Comparison of ENCODE assay signal across 8 cellular contexts in the genomic region with DNA sequence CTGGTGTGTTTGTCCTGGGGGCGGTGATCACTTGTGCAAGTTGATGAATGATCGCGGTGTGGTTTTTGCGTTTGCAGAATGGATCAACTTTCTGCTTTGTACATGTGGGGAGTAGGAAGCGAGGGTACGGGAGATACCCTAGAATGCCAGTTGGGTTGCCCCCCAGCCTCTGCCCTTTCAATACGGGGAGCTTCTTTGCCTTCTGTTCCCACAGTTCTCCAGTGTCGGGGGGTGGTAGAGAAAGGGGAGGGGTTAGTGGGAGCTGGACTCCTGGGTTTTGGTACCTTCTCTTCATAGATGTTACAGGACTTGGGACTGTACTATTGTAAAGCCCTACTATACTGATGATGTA. TPM values are rescaled to one million over a fixed set of nuclear protein-coding genes. Genes with fewer than 3 reads are reported as not detected.
A peak's percentile ranks its signal among the peaks of the same experiment; 100 is the strongest.
DNase-seq lines count a peak whose midpoint lies in the region; ATAC-seq and TF ChIP-seq lines count a peak whose summit lies in the region.

No MANE protein-coding gene starts in this region.

- no peaks in the 10 kb centered on the region for H3K27me3 ChIP-seq in right atrium auricular region
- H3K27me3 ChIP-seq in brain microvascular endothelial cell (replicated peaks) = no peaks in the 10 kb centered on the region
- H3K27me3 ChIP-seq in mononuclear cell (ENCODE audit: insufficient read depth, low read length) = no peaks in the 10 kb centered on the region

- ATAC-seq in left cardiac atrium (no peak), HG02852 (IDR thresholded peaks at IDR 0.05; ENCODE audit: unreplicated experiment) (no peak)

- H3K27ac ChIP-seq in right atrium auricular region (peak overlapping the region in 1 of 2 donors; percentile 97), brain microvascular endothelial cell (no peak overlapping the region)

- H3K4me1 ChIP-seq in right atrium auricular region = peaks cover 0 to 11% of the 10 kb centered on the region in 2 donors
- peaks cover 14% of the 10 kb centered on the region for H3K4me1 ChIP-seq in mononuclear cell (ENCODE audit: insufficient read depth, low read length)

- H3K9me3 ChIP-seq in right atrium auricular region (no peaks in the 10 kb centered on the region), mononuclear cell (ENCODE audit: low read depth, low read length) (no peaks in the 10 kb centered on the region)

- H3K36me3 ChIP-seq in right atrium auricular region (no peaks in the 10 kb centered on the region), brain microvascular endothelial cell (replicated peaks) (no peaks in the 10 kb centered on the region)

- TF ChIP-seq CTCF in right atrium auricular region (IDR thresholded peaks at IDR 0.05) = no peak
- no peak for TF ChIP-seq CTCF in brain microvascular endothelial cell (IDR thresholded peaks at IDR 0.05; ENCODE audit: low read depth, low read length, missing control alignments)

- intact Hi-C loops in left cardiac atrium (cut with DNase I) = loop anchor here in 1 of 2 donors (10.0 kb wide), 1 partner anchor 281 kb away; no protein-coding TSS in a partner anchor

- in situ Hi-C loops in brain microvascular endothelial cell (cut with HindIII; ENCODE audit: low pct_ligation_motif_present, low sequenced_read_pairs) = no loop called here

- no peak for DNase-seq in right atrium auricular region (ENCODE audit: low spot score)
- DNase-seq in left cardiac atrium = no peak
- no peak for DNase-seq in brain microvascular endothelial cell
- DNase-seq in NCI-H1694 (lab: John Stamatoyannopoulos, UW) = no peak
- no peak for DNase-seq in NCI-H524 treated with DMSO at 0.1 percent for 48 hours (lab: John Stamatoyannopoulos, UW)
- DNase-seq in NCI-H446 (lab: John Stamatoyannopoulos, UW) = no peak

- H3K4me3 ChIP-seq in right atrium auricular region = peak overlapping the region; percentile 68 to 92
- H3K4me3 ChIP-seq in brain microvascular endothelial cell (ENCODE audit: low read depth, low read length) = peak overlapping the region; percentile 87
- H3K4me3 ChIP-seq in mononuclear cell (ENCODE audit: low read length) = peak overlapping the region; percentile 86

RNA-seq across cellular contexts. Expression of a gene that starts 3.2 kb away (rescaled TPM):
- total RNA-seq in right atrium auricular region (10 to 100 TPM; 33.8 to 57.2 TPM), left cardiac atrium (10 to 100 TPM; 38.4 to 42.1 TPM), mononuclear cell (126 TPM)
